Comparison of ENCODE assay signal across 8 cellular contexts in genomic region chr20:9467995-9468394, GRCh38. TPM values are rescaled to one million over a fixed set of nuclear protein-coding genes. Genes with fewer than 3 reads are reported as not detected.
DNase-seq lines count a peak whose midpoint lies in the region; ATAC-seq and TF ChIP-seq lines count a peak whose summit lies in the region.

No MANE protein-coding gene starts in this region.

- no peak overlapping the region for H3K4me3 Mint-ChIP-seq in natural killer cell

- H3K27ac Mint-ChIP-seq in natural killer cell, result no peak overlapping the region

- H3K4me2 ChIP-seq in DND-41 (ENCODE audit: insufficient read depth, low read length), result no peak overlapping the region

- H3K4me1 Mint-ChIP-seq in natural killer cell, result no peaks in the 10 kb centered on the region

- H4K20me1 ChIP-seq in DND-41 (ENCODE audit: insufficient read depth, low read length), result no peaks in the 10 kb centered on the region

- no peak overlapping the region for H3K27ac ChIP-seq in DND-41 (ENCODE audit: low read length)
- no peak overlapping the region for H3K27ac ChIP-seq in VCaP
- H3K27ac ChIP-seq in liver (ENCODE audit: low read depth in 1 of 2, low read length in 2 of 2), result no peak overlapping the region

- 29% methylated on average over 3 of the region's 3 CpGs for WGBS in liver

- DNase-seq in DND-41 (no peak), natural killer cell (no peak), HK-2 (ENCODE audit: unreplicated experiment) (no peak), RPMI8226 (no peak)

- TF ChIP-seq CTCF in DND-41 (IDR thresholded peaks at IDR 0.05; ENCODE audit: borderline replicate concordance, extremely low read depth, low read length, poor library complexity, severe bottlenecking), result peak; percentile 57
- TF ChIP-seq CTCF in VCaP (conservative IDR thresholded peaks at IDR 0.05), result peak; percentile 76
- TF ChIP-seq CTCF in liver (IDR thresholded peaks at IDR 0.05; ENCODE audit: low read depth, low read length, missing input control), result peak; percentile 12
- no peak for TF ChIP-seq CTCF in natural killer cell (IDR thresholded peaks at IDR 0.05)

- no peaks in the 10 kb centered on the region for H3K79me2 ChIP-seq in DND-41 (ENCODE audit: insufficient read depth, low read length)

- H3K4me3 ChIP-seq in DND-41 (ENCODE audit: low read depth in 1 of 2, low read length in 2 of 2) (no peak overlapping the region), liver (ENCODE audit: low read depth in 1 of 3, low read length in 3 of 3) (no peak overlapping the region)

- peak; percentile 9 to 41 for TF ChIP-seq RAD21 in liver (IDR thresholded peaks at IDR 0.05)

- H3K27me3 ChIP-seq in DND-41 (ENCODE audit: insufficient read depth, low read length, poor library complexity) (no peaks in the 10 kb centered on the region), liver (ENCODE audit: control insufficient read depth in 4 of 4, insufficient read depth in 4 of 4, low read length in 3 of 4) (no peaks in the 10 kb centered on the region)

- ATAC-seq in DND-41 (ENCODE audit: insufficient read depth, low read depth), result no peak
- ATAC-seq in HG03354 (IDR thresholded peaks at IDR 0.05; ENCODE audit: poor library complexity, severe bottlenecking, unreplicated experiment), result peak; percentile 61
- no peak for ATAC-seq in natural killer cell
- no peak for ATAC-seq in GM19023 (IDR thresholded peaks at IDR 0.05; ENCODE audit: unreplicated experiment)

- peaks cover 4 to 6% of the 10 kb centered on the region in 2 donors for H3K9me3 Mint-ChIP-seq in natural killer cell

- intact Hi-C loops in natural killer cell (cut with micrococcal nuclease), result no loop called here

- no peak overlapping the region for H3K9ac ChIP-seq in DND-41 (ENCODE audit: low read depth, low read length)
- H3K9ac ChIP-seq in liver (ENCODE audit: low read depth in 1 of 2, low read length in 2 of 2), result no peak overlapping the region

- H2AFZ ChIP-seq in DND-41 (ENCODE audit: low read depth, low read length), result no peak overlapping the region

- H3K4me1 ChIP-seq in DND-41 (ENCODE audit: insufficient read depth, low read length) (no peaks in the 10 kb centered on the region), liver (ENCODE audit: control insufficient read depth in 4 of 4, insufficient read depth in 4 of 4, low read length in 3 of 4) (no peaks in the 10 kb centered on the region)

- H3K36me3 Mint-ChIP-seq in natural killer cell, result no peaks in the 10 kb centered on the region

- H3K36me3 ChIP-seq in DND-41 (ENCODE audit: insufficient read depth, low read length), result no peaks in the 10 kb centered on the region
- no peaks in the 10 kb centered on the region for H3K36me3 ChIP-seq in liver (ENCODE audit: control insufficient read depth in 4 of 4, insufficient read depth in 3 of 4, low read depth in 1 of 4, low read length in 3 of 4)

- no peaks in the 10 kb centered on the region for H3K27me3 Mint-ChIP-seq in natural killer cell (ENCODE audit: low read depth in 2 of 2)

- H3K9me3 ChIP-seq in DND-41 (ENCODE audit: insufficient read depth, low read length, severe bottlenecking) (no peaks in the 10 kb centered on the region), liver (ENCODE audit: control insufficient read depth in 4 of 4, low read length in 3 of 4) (no peaks in the 10 kb centered on the region)

TF ChIP-seq in liver, 16 proteins besides CTCF, POLR2A, EP300 and RAD21:
- TF ChIP-seq NR2F2 (IDR thresholded peaks at IDR 0.05), result no peak
- no peak for TF ChIP-seq GABPA (IDR thresholded peaks at IDR 0.05 in 1 of 2, conservative IDR thresholded peaks at IDR 0.05 in 1 of 2)
- TF ChIP-seq FOXA1 (IDR thresholded peaks at IDR 0.05), result no peak

RNA-seq across cellular contexts. Expression of gene LAMP5, which starts 46.4 kb away (rescaled TPM):
- total RNA-seq in liver (under 1 TPM; 0.08 to 0.09 TPM), natural killer cell (under 1 TPM in 1 of 3 donors, not detected in 2; 0.23 TPM)
- polyA plus RNA-seq in liver, result not detected
